Comparison of ENCODE assay signal across 1 cellular context in the genomic region with DNA sequence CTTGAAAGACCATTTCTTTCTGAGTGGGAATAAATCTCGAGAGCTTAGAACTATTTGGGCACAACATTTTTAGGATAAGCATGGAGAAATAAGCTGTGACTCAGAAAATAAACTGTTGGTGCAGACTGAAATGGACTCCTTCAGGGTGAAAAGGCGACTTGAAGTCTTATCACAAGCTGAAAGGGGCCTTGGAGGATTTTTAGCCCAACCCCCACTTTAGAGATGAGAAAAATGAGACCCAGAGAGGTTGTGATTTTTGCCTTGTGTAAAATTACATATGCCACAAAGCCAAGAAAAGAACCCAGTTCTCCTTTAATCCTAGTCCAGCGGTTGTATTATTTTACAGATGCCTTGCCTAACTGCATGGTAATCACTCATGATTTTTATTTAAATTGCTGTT.
TF ChIP-seq lines count a peak whose summit lies in the region.

No MANE protein-coding gene starts in this region.

TF ChIP-seq in HepG2, 621 proteins besides CTCF, POLR2A, EP300 and RAD21:
- TF ChIP-seq FOSL2 (CRISPR knock-in tag; IDR thresholded peaks at IDR 0.05): no peak
- no peak for TF ChIP-seq REXO4 (CRISPR knock-in tag; IDR thresholded peaks at IDR 0.05; ENCODE audit: borderline replicate concordance)
- no peak for TF ChIP-seq SOX13 (IDR thresholded peaks at IDR 0.05)
- no peak for TF ChIP-seq SOX13 (CRISPR knock-in tag; conservative IDR thresholded peaks at IDR 0.05 in 1 of 2, IDR thresholded peaks at IDR 0.05 in 1 of 2)
- TF ChIP-seq ZNF629 (CRISPR knock-in tag; conservative IDR thresholded peaks at IDR 0.05): peak; percentile 16; the same call in 1 of the 2 replicates
